ENCODE assay signal across 1 cellular context in the genomic region with DNA sequence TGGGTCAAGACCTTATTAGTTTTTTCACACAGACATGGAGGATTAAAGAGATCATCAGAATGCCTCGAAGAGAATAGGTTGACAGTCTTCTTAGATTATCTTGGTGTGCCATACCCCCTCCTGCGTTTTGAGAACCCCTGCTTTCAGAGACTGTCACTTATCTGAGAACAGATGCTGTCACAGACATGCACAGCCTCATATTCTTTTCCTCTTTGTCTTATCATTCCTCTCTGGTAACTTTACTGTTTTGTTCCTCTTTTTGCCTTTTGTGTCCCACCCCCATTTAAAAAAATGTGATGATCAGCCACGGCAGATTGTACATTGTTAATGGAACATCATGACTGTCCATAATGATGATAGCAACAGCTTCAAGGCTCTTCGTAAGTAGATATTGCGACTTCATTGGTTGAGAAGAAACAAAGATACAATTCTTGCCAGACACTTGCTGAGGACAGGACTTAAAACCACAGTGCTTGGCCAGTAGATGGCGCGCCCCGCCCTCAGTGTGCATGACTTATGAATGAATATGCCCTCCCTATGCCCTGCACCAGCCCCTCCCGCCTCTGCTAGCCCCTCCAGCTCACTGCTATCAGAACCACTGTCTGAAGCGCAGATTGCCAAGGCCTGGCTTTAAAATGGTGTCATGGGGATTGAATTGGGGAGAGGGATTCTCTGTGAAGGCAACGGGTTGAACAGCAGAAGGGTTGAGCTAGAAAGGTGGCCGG.
TF ChIP-seq lines count a peak whose summit lies in the region.

No MANE protein-coding gene starts in this region.

TF ChIP-seq in SK-N-SH, 30 proteins besides CTCF, POLR2A, EP300 and RAD21 (continued from another document):
- TF ChIP-seq EZH2phosphoT487 (IDR thresholded peaks at IDR 0.05; ENCODE audit: borderline replicate concordance, low read depth) (no peak), RXRA (IDR thresholded peaks at IDR 0.05; ENCODE audit: borderline replicate concordance, low read depth) (no peak; the same call in 1 of the 2 replicates), TAF1 (IDR thresholded peaks at IDR 0.05; ENCODE audit: borderline replicate concordance, low read depth, low read length) (0 out of 2 replicates have a peak, but pooled peaks have one; percentile 56), JUND (IDR thresholded peaks at IDR 0.05) (no peak), CHD2 (IDR thresholded peaks at IDR 0.05; ENCODE audit: low read length, partially characterized antibody) (peak; percentile 56), SMC3 (IDR thresholded peaks at IDR 0.05; ENCODE audit: low read depth, low read length) (peak; percentile 90), GABPA (IDR thresholded peaks at IDR 0.05; ENCODE audit: low read depth) (no peak), SIN3A (IDR thresholded peaks at IDR 0.05; ENCODE audit: borderline replicate concordance, low read depth, low read length) (peak; percentile 75; the same call in 1 of the 2 replicates), ELF1 (IDR thresholded peaks at IDR 0.05) (no peak), NRF1 (IDR thresholded peaks at IDR 0.05; ENCODE audit: low read depth, low read length) (0 out of 2 replicates have a peak, but pooled peaks have one; percentile 2), GATA2 (CRISPR knock-in tag; IDR thresholded peaks at IDR 0.05) (no peak), RFX5 (IDR thresholded peaks at IDR 0.05; ENCODE audit: low read length) (peak; percentile 55; the same call in 1 of the 2 replicates), FOXM1 (IDR thresholded peaks at IDR 0.05; ENCODE audit: low read depth) (no peak), MEF2A (IDR thresholded peaks at IDR 0.05; ENCODE audit: borderline replicate concordance, low read depth) (no peak), POLR2AphosphoS5 (IDR thresholded peaks at IDR 0.05; ENCODE audit: low read depth, low read length) (no peak), FOXJ3 (CRISPR knock-in tag; IDR thresholded peaks at IDR 0.05) (no peak), TEAD4 (IDR thresholded peaks at IDR 0.05; ENCODE audit: borderline replicate concordance, insufficient read depth) (no peak), RCOR1 (IDR thresholded peaks at IDR 0.05; ENCODE audit: low read length) (peak; percentile 66; the same call in 1 of the 2 replicates), FOSL2 (IDR thresholded peaks at IDR 0.05; ENCODE audit: borderline replicate concordance, low read depth) (no peak), YY1 (IDR thresholded peaks at IDR 0.05; ENCODE audit: low read depth) (no peak)
- TF ChIP-seq, protein P1, sequence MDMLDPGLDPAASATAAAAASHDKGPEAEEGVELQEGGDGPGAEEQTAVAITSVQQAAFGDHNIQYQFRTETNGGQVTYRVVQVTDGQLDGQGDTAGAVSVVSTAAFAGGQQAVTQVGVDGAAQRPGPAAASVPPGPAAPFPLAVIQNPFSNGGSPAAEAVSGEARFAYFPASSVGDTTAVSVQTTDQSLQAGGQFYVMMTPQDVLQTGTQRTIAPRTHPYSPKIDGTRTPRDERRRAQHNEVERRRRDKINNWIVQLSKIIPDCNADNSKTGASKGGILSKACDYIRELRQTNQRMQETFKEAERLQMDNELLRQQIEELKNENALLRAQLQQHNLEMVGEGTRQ (IDR thresholded peaks at IDR 0.05; ENCODE audit: borderline replicate concordance, low read depth, low read length) = no peak; the same call in 1 of the 2 replicates
- TF ChIP-seq, protein P2, sequence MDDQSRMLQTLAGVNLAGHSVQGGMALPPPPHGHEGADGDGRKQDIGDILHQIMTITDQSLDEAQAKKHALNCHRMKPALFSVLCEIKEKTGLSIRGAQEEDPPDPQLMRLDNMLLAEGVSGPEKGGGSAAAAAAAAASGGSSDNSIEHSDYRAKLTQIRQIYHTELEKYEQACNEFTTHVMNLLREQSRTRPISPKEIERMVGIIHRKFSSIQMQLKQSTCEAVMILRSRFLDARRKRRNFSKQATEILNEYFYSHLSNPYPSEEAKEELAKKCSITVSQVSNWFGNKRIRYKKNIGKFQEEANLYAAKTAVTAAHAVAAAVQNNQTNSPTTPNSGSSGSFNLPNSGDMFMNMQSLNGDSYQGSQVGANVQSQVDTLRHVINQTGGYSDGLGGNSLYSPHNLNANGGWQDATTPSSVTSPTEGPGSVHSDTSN (IDR thresholded peaks at IDR 0.05) = no peak
- TF ChIP-seq, protein P3, sequence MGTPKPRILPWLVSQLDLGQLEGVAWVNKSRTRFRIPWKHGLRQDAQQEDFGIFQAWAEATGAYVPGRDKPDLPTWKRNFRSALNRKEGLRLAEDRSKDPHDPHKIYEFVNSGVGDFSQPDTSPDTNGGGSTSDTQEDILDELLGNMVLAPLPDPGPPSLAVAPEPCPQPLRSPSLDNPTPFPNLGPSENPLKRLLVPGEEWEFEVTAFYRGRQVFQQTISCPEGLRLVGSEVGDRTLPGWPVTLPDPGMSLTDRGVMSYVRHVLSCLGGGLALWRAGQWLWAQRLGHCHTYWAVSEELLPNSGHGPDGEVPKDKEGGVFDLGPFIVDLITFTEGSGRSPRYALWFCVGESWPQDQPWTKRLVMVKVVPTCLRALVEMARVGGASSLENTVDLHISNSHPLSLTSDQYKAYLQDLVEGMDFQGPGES (IDR thresholded peaks at IDR 0.05; ENCODE audit: low read depth, low read length) = no peak
- TF ChIP-seq, protein P4, sequence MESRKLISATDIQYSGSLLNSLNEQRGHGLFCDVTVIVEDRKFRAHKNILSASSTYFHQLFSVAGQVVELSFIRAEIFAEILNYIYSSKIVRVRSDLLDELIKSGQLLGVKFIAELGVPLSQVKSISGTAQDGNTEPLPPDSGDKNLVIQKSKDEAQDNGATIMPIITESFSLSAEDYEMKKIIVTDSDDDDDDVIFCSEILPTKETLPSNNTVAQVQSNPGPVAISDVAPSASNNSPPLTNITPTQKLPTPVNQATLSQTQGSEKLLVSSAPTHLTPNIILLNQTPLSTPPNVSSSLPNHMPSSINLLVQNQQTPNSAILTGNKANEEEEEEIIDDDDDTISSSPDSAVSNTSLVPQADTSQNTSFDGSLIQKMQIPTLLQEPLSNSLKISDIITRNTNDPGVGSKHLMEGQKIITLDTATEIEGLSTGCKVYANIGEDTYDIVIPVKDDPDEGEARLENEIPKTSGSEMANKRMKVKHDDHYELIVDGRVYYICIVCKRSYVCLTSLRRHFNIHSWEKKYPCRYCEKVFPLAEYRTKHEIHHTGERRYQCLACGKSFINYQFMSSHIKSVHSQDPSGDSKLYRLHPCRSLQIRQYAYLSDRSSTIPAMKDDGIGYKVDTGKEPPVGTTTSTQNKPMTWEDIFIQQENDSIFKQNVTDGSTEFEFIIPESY (IDR thresholded peaks at IDR 0.05; ENCODE audit: borderline replicate concordance, low read depth) = no peak
- TF ChIP-seq, protein P5, sequence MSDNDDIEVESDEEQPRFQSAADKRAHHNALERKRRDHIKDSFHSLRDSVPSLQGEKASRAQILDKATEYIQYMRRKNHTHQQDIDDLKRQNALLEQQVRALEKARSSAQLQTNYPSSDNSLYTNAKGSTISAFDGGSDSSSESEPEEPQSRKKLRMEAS (IDR thresholded peaks at IDR 0.05; ENCODE audit: low read depth) = no peak
- TF ChIP-seq, protein P6, sequence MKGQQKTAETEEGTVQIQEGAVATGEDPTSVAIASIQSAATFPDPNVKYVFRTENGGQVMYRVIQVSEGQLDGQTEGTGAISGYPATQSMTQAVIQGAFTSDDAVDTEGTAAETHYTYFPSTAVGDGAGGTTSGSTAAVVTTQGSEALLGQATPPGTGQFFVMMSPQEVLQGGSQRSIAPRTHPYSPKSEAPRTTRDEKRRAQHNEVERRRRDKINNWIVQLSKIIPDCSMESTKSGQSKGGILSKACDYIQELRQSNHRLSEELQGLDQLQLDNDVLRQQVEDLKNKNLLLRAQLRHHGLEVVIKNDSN (IDR thresholded peaks at IDR 0.05; ENCODE audit: borderline replicate concordance, low read depth) = no peak
